1 cellular context compared by ENCODE assay signal in the genomic region with DNA sequence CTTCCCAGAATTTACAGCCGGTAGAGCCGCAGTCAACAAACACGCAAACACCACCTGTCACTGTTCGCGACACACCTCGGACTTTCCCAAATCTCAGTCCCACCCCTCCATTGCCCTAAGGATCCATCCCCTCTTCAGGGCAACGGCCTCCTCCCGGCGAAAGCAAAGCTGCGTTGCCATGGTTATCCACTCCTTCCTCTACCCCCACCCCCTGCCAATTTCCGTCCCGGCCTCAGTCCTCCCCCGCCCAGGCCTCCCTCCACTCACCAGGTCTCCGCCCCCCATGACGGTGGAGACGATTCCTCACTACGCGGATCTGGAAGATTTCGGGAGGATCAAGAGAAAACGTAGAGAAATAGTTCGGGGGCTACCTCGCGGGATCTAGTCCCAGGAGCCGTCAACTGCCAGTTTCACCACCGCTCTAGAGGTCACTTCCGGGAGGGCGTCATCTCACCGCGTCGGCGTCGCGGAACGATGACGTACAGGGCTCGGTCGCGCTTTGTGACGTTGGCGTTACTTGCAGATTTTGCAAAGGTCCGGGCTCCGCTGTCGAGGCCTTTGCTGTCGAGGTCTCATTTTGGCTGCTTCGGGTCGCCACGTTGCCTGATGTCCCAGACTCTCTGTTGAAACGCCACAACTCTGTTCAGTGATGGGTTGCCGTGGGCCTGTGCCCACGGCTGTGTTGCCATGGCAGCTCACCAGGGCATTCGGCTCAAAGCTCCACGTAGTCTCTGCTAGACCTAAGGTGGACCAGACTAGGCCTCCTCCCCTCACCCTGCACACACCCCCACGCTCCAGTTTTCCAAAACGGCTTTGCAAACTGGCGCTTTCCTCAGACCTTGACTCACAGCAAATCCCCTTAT.
TF ChIP-seq lines count a peak whose summit lies in the region.

A gene (minus strand): TSS at position 423 of the 863 bp plus-strand sequence. CDS start 138 bp downstream, at position 285.

TF ChIP-seq in HEK293, 187 proteins besides CTCF, POLR2A, EP300 and RAD21 (continued from another document):
- TF ChIP-seq, protein P1, sequence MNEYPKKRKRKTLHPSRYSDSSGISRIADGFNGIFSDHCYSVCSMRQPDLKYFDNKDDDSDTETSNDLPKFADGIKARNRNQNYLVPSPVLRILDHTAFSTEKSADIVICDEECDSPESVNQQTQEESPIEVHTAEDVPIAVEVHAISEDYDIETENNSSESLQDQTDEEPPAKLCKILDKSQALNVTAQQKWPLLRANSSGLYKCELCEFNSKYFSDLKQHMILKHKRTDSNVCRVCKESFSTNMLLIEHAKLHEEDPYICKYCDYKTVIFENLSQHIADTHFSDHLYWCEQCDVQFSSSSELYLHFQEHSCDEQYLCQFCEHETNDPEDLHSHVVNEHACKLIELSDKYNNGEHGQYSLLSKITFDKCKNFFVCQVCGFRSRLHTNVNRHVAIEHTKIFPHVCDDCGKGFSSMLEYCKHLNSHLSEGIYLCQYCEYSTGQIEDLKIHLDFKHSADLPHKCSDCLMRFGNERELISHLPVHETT (tag by site-specific recombination; IDR thresholded peaks at IDR 0.05) = peak; percentile 99
- TF ChIP-seq ZNF514 (tag by site-specific recombination; IDR thresholded peaks at IDR 0.05) = no peak
- TF ChIP-seq, protein P2, sequence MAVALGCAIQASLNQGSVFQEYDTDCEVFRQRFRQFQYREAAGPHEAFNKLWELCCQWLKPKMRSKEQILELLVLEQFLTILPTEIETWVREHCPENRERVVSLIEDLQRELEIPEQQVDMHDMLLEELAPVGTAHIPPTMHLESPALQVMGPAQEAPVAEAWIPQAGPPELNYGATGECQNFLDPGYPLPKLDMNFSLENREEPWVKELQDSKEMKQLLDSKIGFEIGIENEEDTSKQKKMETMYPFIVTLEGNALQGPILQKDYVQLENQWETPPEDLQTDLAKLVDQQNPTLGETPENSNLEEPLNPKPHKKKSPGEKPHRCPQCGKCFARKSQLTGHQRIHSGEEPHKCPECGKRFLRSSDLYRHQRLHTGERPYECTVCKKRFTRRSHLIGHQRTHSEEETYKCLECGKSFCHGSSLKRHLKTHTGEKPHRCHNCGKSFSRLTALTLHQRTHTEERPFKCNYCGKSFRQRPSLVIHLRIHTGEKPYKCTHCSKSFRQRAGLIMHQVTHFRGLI (tag by site-specific recombination; IDR thresholded peaks at IDR 0.05) = 0 out of 2 replicates have a peak, but pooled peaks have one; percentile 55
- TF ChIP-seq, protein P3, sequence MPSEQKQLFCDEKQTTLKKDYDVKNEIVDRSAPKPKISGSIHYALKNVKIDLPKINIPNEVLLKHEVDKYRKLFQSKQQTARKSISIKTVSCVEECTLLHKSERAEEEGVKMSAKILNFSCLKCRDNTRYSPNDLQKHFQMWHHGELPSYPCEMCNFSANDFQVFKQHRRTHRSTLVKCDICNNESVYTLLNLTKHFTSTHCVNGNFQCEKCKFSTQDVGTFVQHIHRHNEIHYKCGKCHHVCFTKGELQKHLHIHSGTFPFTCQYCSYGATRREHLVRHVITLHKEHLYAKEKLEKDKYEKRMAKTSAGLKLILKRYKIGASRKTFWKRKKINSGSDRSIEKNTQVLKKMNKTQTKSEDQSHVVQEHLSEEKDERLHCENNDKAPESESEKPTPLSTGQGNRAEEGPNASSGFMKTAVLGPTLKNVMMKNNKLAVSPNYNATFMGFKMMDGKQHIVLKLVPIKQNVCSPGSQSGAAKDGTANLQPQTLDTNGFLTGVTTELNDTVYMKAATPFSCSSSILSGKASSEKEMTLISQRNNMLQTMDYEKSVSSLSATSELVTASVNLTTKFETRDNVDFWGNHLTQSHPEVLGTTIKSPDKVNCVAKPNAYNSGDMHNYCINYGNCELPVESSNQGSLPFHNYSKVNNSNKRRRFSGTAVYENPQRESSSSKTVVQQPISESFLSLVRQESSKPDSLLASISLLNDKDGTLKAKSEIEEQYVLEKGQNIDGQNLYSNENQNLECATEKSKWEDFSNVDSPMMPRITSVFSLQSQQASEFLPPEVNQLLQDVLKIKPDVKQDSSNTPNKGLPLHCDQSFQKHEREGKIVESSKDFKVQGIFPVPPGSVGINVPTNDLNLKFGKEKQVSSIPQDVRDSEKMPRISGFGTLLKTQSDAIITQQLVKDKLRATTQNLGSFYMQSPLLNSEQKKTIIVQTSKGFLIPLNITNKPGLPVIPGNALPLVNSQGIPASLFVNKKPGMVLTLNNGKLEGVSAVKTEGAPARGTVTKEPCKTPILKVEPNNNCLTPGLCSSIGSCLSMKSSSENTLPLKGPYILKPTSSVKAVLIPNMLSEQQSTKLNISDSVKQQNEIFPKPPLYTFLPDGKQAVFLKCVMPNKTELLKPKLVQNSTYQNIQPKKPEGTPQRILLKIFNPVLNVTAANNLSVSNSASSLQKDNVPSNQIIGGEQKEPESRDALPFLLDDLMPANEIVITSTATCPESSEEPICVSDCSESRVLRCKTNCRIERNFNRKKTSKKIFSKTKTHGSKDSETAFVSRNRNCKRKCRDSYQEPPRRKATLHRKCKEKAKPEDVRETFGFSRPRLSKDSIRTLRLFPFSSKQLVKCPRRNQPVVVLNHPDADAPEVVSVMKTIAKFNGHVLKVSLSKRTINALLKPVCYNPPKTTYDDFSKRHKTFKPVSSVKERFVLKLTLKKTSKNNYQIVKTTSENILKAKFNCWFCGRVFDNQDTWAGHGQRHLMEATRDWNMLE (tag by site-specific recombination; conservative IDR thresholded peaks at IDR 0.05; ENCODE audit: low read depth) = peak; percentile 80
- peak; percentile 57; the same call in 1 of the 2 replicates for TF ChIP-seq KLF9 (tag by site-specific recombination; IDR thresholded peaks at IDR 0.05; ENCODE audit: low read depth)
- TF ChIP-seq, protein P4, sequence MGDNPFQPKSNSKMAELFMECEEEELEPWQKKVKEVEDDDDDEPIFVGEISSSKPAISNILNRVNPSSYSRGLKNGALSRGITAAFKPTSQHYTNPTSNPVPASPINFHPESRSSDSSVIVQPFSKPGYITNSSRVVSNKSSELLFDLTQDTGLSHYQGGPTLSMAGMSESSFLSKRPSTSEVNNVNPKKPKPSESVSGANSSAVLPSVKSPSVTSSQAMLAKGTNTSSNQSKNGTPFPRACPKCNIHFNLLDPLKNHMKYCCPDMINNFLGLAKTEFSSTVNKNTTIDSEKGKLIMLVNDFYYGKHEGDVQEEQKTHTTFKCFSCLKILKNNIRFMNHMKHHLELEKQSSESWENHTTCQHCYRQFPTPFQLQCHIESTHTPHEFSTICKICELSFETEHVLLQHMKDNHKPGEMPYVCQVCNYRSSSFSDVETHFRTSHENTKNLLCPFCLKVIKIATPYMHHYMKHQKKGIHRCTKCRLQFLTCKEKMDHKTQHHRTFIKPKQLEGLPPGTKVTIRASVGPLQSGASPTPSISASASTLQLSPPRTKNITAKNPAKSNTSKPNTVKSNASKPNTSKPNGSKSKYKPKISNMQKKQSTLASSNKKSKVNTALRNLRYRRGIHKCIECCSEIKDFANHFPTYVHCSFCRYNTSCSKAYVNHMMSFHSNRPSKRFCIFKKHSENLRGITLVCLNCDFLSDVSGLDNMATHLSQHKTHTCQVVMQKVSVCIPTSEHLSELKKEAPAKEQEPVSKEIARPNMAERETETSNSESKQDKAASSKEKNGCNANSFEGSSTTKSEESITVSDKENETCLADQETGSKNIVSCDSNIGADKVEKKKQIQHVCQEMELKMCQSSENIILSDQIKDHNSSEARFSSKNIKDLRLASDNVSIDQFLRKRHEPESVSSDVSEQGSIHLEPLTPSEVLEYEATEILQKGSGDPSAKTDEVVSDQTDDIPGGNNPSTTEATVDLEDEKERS (tag by site-specific recombination; IDR thresholded peaks at IDR 0.05) = no peak
- TF ChIP-seq YY2 (tag by site-specific recombination; IDR thresholded peaks at IDR 0.05) = peak; percentile 59; the same call in 1 of the 2 replicates
- no peak for TF ChIP-seq ZNF571 (tag by site-specific recombination; IDR thresholded peaks at IDR 0.05)
- TF ChIP-seq ZNF629 (tag by site-specific recombination; IDR thresholded peaks at IDR 0.05) = peak; percentile 99
- peak; percentile 49; the same call in 1 of the 2 replicates for TF ChIP-seq ZBTB8A (tag by site-specific recombination; IDR thresholded peaks at IDR 0.05)
- TF ChIP-seq ZNF302 (tag by site-specific recombination; IDR thresholded peaks at IDR 0.05; ENCODE audit: low read depth) = no peak
- TF ChIP-seq ZNF133 (tag by site-specific recombination; IDR thresholded peaks at IDR 0.05) = no peak
- TF ChIP-seq ZBTB17 (tag by site-specific recombination; IDR thresholded peaks at IDR 0.05) = peak; percentile 97
- no peak; the same call in 1 of the 2 replicates for TF ChIP-seq KLF1 (tag by site-specific recombination; IDR thresholded peaks at IDR 0.05)
